In genomic region chr4:8906991-8907595, GRCh38 we compare ENCODE assay signal across 18 cellular contexts. TPM values are rescaled to one million over a fixed set of nuclear protein-coding genes. Genes with fewer than 3 reads are reported as not detected.
DNase-seq lines count a peak whose midpoint lies in the region; ATAC-seq, FAIRE-seq and TF ChIP-seq lines count a peak whose summit lies in the region.
"Had no signal": no experiment of that assay in that cellular context is flagged by ENCODE, and none has a peak within 500 bp of the region (broad histone marks: within the 10 kb centered on the region; RNA-seq: fewer than 3 reads in every experiment).

No MANE protein-coding gene starts in this region.

- no peak for TF ChIP-seq CTCF in heart left ventricle (IDR thresholded peaks at IDR 0.05)
- TF ChIP-seq CTCF in kidney (IDR thresholded peaks at IDR 0.05; ENCODE audit: borderline replicate concordance, extremely low read depth, insufficient read depth) = no peak
- TF ChIP-seq CTCF in tibial artery (IDR thresholded peaks at IDR 0.05) = no peak

- H3K36me3 ChIP-seq in heart left ventricle = no peaks in the 10 kb centered on the region
- H3K36me3 ChIP-seq in kidney (ENCODE audit: control insufficient read depth in 1 of 2, insufficient read depth in 2 of 2, low read length in 2 of 2) = no peaks in the 10 kb centered on the region
- H3K36me3 ChIP-seq in tibial artery = no peaks in the 10 kb centered on the region

- DNase-seq in activated CD4-positive, CD25-positive, alpha-beta regulatory T cell treated with anti-CD3 and anti-CD28 coated beads, Interleukin-2, amount 50 U/mL, for 72 hours = peak; percentile 7
- DNase-seq in heart left ventricle = peak in 3 of 5 donors; percentile 4 to 42 (median 6)
- no peak for DNase-seq in Right ventricle myocardium superior
- peak; percentile 18 for DNase-seq in kidney
- peak; percentile 10 to 33 for DNase-seq in tibial artery
- DNase-seq in SK-N-DZ (ENCODE audit: low spot score) = no peak
- no peak for DNase-seq in NOMO-1 (lab: John Stamatoyannopoulos, UW; ENCODE audit: unreplicated experiment in 2 of 2)
- DNase-seq: COR-L47, NCI-H1930, NCI-H2171, NCI-H446 treated with DMSO at 0.1 percent for 48 hours, NCI-H748 treated with DMSO at 0.1 percent for 48 hours, PC-9 had no signal

- TF ChIP-seq POLR2A in heart left ventricle (IDR thresholded peaks at IDR 0.05) = no peak

- H3K4me1 ChIP-seq in heart left ventricle (no peaks in the 10 kb centered on the region), kidney (ENCODE audit: control insufficient read depth in 1 of 2, insufficient read depth in 1 of 2, low read depth in 1 of 2, low read length in 2 of 2) (no peaks in the 10 kb centered on the region), tibial artery (no peaks in the 10 kb centered on the region)

- no peak for ATAC-seq in activated CD4-positive, CD25-positive, alpha-beta regulatory T cell treated with anti-CD3 and anti-CD28 coated beads, Interleukin-2, amount 50 U/mL, for 24 hours
- no peak for ATAC-seq in heart left ventricle
- no peak for ATAC-seq in Right ventricle myocardium superior (ENCODE audit: poor library complexity)

- WGBS in heart left ventricle, 4 donors = 77 to 84% (median 81%) methylated on average over 22 of the region's 22 CpGs

- H3K27ac ChIP-seq in heart left ventricle (no peak overlapping the region), kidney (ENCODE audit: low read depth in 2 of 2, low read length in 2 of 2) (no peak overlapping the region), tibial artery (no peak overlapping the region)
- H3K27ac ChIP-seq: C4-2B, PC-9 had no signal

- H3K4me3 ChIP-seq in heart left ventricle (no peak overlapping the region), kidney (ENCODE audit: low read length in 2 of 2) (no peak overlapping the region), tibial artery (no peak overlapping the region)
- H3K4me3 ChIP-seq: PC-9 had no signal

- FAIRE-seq in kidney (lab: Jason Lieb, UNC) = no peak

- intact Hi-C loops in heart left ventricle (cut with DNase I) (no loop called here), Right ventricle myocardium superior (cut with DNase I) (no loop called here), kidney (cut with DNase I) (no loop called here), tibial artery (cut with DNase I; ENCODE audit: low total_unique reads) (no loop called here)

- peaks cover 0 to 38% (median 11%) of the 10 kb centered on the region in 9 donors for H3K27me3 ChIP-seq in heart left ventricle
- peaks cover 0 to 55% of the 10 kb centered on the region in 2 donors for H3K27me3 ChIP-seq in tibial artery

- H3K9me3 ChIP-seq in heart left ventricle (peaks cover 0 to 15% (median 3%) of the 10 kb centered on the region in 12 donors), kidney (ENCODE audit: control insufficient read depth in 1 of 2, low read length in 2 of 2) (peaks cover 3 to 5% of the 10 kb centered on the region in 2 donors), tibial artery (peaks cover 0 to 6% (median 2%) of the 10 kb centered on the region in 3 donors)

- H3K9ac ChIP-seq in kidney (ENCODE audit: low read length in 2 of 2) = no peak overlapping the region

RNA-seq across cellular contexts. Expression of gene HMX1, which starts 35.5 kb away (rescaled TPM):
- total RNA-seq in heart left ventricle (under 1 TPM in 1 of 9 donors, not detected in 8; 0.25 TPM), Right ventricle myocardium superior (not detected), kidney (not detected)
- polyA plus RNA-seq in heart left ventricle (not detected), kidney (ENCODE audit: insufficient read depth, low read depth, low replicate concordance) (not detected)
- 45.4 and 69.0 TPM in 2 replicates for polyA plus RNA-seq in SK-N-DZ (2014; cell fraction: cytosol; rRNA removed)
- polyA plus RNA-seq in SK-N-DZ (2014; cell fraction: nucleus; rRNA removed) = 50.6 and 62.3 TPM in 2 replicates
- total RNA-seq: HT1080, LHCN-M2, PC-9 had no signal
- polyA plus RNA-seq: IgD-negative memory B cell had no signal

Comparison
In these comparisons a context has a peak if more than half of its experiments do, and no peak if none do; other contexts are left out.
1. DNase-seq: peak in activated CD4-positive, CD25-positive, alpha-beta regulatory T cell treated with anti-CD3 and anti-CD28 coated beads, Interleukin-2, amount 50 U/mL, for 72 hours (single experiment), heart left ventricle (3 of 5), kidney (single experiment) and tibial artery (2 of 2); none in Right ventricle myocardium superior (single experiment), SK-N-DZ (single experiment) and NOMO-1 (0 of 2).